In genomic region chrX:149682031-149682430, GRCh38 we compare ENCODE assay signal across 32 cellular contexts. TPM values are rescaled to one million over a fixed set of nuclear protein-coding genes. Genes with fewer than 3 reads are reported as not detected.
"Had no signal": no experiment of that assay in that cellular context is flagged by ENCODE, and none has a peak within 500 bp of the region (broad histone marks: within the 10 kb centered on the region; RNA-seq: fewer than 3 reads in every experiment).

No MANE protein-coding gene starts in this region.

- H3K4me3 Mint-ChIP-seq: memory B cell; nephron; stimulated activated effector memory CD8-positive, alpha-beta T cell treated with anti-CD3 and anti-CD28 coated beads, Interleukin-12 subunit alpha, Interleukin-12 subunit beta, amount 100 ng/mL, for 72 hours; T-cell; T-helper 2 cell treated with Interferon-gamma antibody and Interleukin-4, amounts not matched to agents 5 μg/mL and 100 μg/mL, for 36 hours had no signal

- H3K9ac ChIP-seq: parathyroid adenoma had no signal

- H3K9me3 Mint-ChIP-seq: activated naive CD4-positive, alpha-beta T cell treated with anti-CD3 and anti-CD28 coated beads, Interleukin-2, amount 50 U/mL, for 72 hours; memory B cell; stimulated activated effector memory CD8-positive, alpha-beta T cell treated with anti-CD3 and anti-CD28 coated beads, Interleukin-12 subunit alpha, Interleukin-12 subunit beta, amount 100 ng/mL, for 72 hours; T-cell; T-helper 2 cell treated with Interferon-gamma antibody and Interleukin-4, amounts not matched to agents 5 μg/mL and 100 μg/mL, for 36 hours had no signal

- ATAC-seq: activated naive CD4-positive, alpha-beta T cell treated with anti-CD3 and anti-CD28 coated beads, Interleukin-2, amount 50 U/mL, for 72 hours; gastrocnemius medialis; left cardiac atrium; right cardiac atrium; stimulated activated effector memory CD8-positive, alpha-beta T cell treated with anti-CD3 and anti-CD28 coated beads, Interleukin-12 subunit alpha, Interleukin-12 subunit beta, amount 100 ng/mL, for 72 hours; T-cell had no signal

- H3K4me1 Mint-ChIP-seq: memory B cell; nephron; stimulated activated effector memory CD8-positive, alpha-beta T cell treated with anti-CD3 and anti-CD28 coated beads, Interleukin-12 subunit alpha, Interleukin-12 subunit beta, amount 100 ng/mL, for 72 hours; T-cell had no signal

- H3K36me3 Mint-ChIP-seq: activated naive CD4-positive, alpha-beta T cell treated with anti-CD3 and anti-CD28 coated beads, Interleukin-2, amount 50 U/mL, for 72 hours; memory B cell; stimulated activated effector memory CD8-positive, alpha-beta T cell treated with anti-CD3 and anti-CD28 coated beads, Interleukin-12 subunit alpha, Interleukin-12 subunit beta, amount 100 ng/mL, for 72 hours; T-cell had no signal

- H3K27me3 ChIP-seq: esophagus muscularis mucosa, stomach, transverse colon had no signal

- H3K9me3 ChIP-seq: esophagus muscularis mucosa, gastrocnemius medialis, stomach, transverse colon had no signal

- H3K36me3 ChIP-seq: esophagus muscularis mucosa, gastrocnemius medialis, stomach, transverse colon, WERI-Rb-1 had no signal

- H3K4me3 ChIP-seq: esophagus muscularis mucosa, gastrocnemius medialis, stomach, transverse colon had no signal

- H3K4me1 ChIP-seq: esophagus muscularis mucosa, gastrocnemius medialis, parathyroid adenoma, stomach, transverse colon had no signal

- H3K27ac Mint-ChIP-seq: memory B cell; nephron; stimulated activated effector memory CD8-positive, alpha-beta T cell treated with anti-CD3 and anti-CD28 coated beads, Interleukin-12 subunit alpha, Interleukin-12 subunit beta, amount 100 ng/mL, for 72 hours; T-cell; T-helper 2 cell treated with Interferon-gamma antibody and Interleukin-4, amounts not matched to agents 5 μg/mL and 100 μg/mL, for 36 hours had no signal

- DNase-seq: activated CD4-positive, alpha-beta T cell treated with anti-CD3 and anti-CD28 coated beads for 1 hour; activated CD4-positive, alpha-beta T cell treated with anti-CD3 and anti-CD28 coated beads, Interleukin-2, amount 50 U/mL, for 1 hour; activated gamma-delta T cell treated with Interleukin-2 at 50 U/mL for 16 hours; activated T-cell treated with anti-CD3 and anti-CD28 coated beads, Interleukin-2, amount 50 U/mL, for 1 hour; aorta; central memory CD4-positive, alpha-beta T cell; effector memory CD4-positive, alpha-beta T cell; gastrocnemius medialis; head of caudate nucleus; left cardiac atrium; right cardiac atrium; stimulated activated CD4-positive, alpha-beta T cell treated with anti-CD3 and anti-CD28 coated beads, Interleukin-1b, Interleukin-23, amount 100 ng/mL, for 48 hours; stomach; T-cell; transverse colon; WERI-Rb-1 had no signal

- H3K27ac ChIP-seq: esophagus muscularis mucosa, gastrocnemius medialis, parathyroid adenoma, stomach, transverse colon, WERI-Rb-1 had no signal

RNA-seq across cellular contexts. Expression of gene MAGEA11, which starts 29.8 kb away (rescaled TPM):
- total RNA-seq: activated naive CD4-positive, alpha-beta T cell treated with anti-CD3 and anti-CD28 coated beads, Interleukin-2, amount 50 U/mL, for 72 hours; aorta; dermis microvascular lymphatic vessel endothelial cell; endothelial cell of umbilical vein; esophagus muscularis mucosa; gastrocnemius medialis; left cardiac atrium; liver; mononuclear cell; myocyte; pulmonary artery endothelial cell; right cardiac atrium; skeletal muscle tissue; stomach; T-cell; temporal lobe; transverse colon had no signal
- polyA plus RNA-seq: adipose tissue, aorta, endothelial cell of umbilical vein, liver, right cardiac atrium, stomach had no signal
